Comparison of ENCODE assay signal across 11 cellular contexts in genomic region chr11:16722945-16723344, GRCh38.
"Had no signal": no experiment of that assay in that cellular context is flagged by ENCODE, and none has a peak within 500 bp of the region (broad histone marks: within the 10 kb centered on the region; RNA-seq: fewer than 3 reads in every experiment).

No MANE protein-coding gene starts in this region.

- H3K9ac ChIP-seq: GM23248 had no signal

- H3K27ac ChIP-seq: GM23248 had no signal

- H3K4me2 ChIP-seq: GM23338 had no signal

- FAIRE-seq: H1, H54 had no signal

- H3K27ac Mint-ChIP-seq: GM23338, H9, HFFc6 had no signal

- H3K9me3 Mint-ChIP-seq: GM23338, H9, HFFc6 had no signal

- ATAC-seq: GM23338, HCT116 had no signal

- H3K36me3 ChIP-seq: HAP-1 had no signal

- H3K9me3 ChIP-seq: HAP-1 had no signal

- DNase-seq: GM23248, GOT3, H7, H9, HCEC 1CT, HFFc6 had no signal

- H2AFZ ChIP-seq: GM23248, GM23338 had no signal

- H3K4me3 ChIP-seq: GM23248, GM23338, HAP-1 had no signal

- H3K4me3 Mint-ChIP-seq: GM23338, H9, HFFc6 had no signal
